ENCODE assay signal across 10 cellular contexts in the genomic region with DNA sequence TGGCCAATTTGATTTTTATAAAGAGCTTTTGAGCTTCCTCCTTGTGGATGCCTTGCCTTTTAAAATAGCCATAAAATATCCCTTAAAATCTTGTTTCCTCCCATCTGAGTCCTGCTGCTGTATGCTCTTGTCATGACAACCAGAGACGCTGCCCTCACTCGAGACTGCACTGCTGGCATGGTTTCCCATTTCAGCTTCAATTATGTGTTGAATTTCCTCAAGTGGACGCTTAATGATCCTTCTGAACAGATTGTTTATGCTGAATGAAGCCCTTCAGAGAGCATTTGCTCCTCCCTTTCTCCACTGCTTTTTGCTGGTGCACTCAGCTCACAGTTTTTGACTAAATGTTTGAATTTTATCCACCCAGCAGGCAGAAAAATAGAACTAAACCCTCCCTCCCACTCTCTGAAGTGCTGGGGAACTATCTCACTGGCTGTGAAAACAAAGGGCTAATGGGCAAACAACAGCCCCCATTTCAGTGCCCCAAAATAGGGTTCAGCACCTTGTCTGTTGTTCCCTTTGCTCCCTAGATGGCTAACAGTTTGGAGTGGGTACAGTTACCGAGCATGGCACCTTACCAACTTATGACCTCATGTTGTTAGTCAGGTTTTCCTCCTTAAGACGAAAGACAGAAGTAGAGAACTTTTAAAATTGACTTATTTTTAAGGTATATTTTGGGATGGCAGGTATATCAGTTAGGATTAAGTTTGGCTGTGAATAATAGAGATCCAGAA. TPM values are rescaled to one million over a fixed set of nuclear protein-coding genes. Genes with fewer than 3 reads are reported as not detected.
DNase-seq lines count a peak whose midpoint lies in the region; ATAC-seq and TF ChIP-seq lines count a peak whose summit lies in the region.
"Had no signal": no experiment of that assay in that cellular context is flagged by ENCODE, and none has a peak within 500 bp of the region (broad histone marks: within the 10 kb centered on the region; RNA-seq: fewer than 3 reads in every experiment).

No MANE protein-coding gene starts in this region.

- no peak for ATAC-seq in HG03354 (IDR thresholded peaks at IDR 0.05; ENCODE audit: poor library complexity, severe bottlenecking, unreplicated experiment)
- no peak for ATAC-seq in stimulated activated naive CD8-positive, alpha-beta T cell treated with anti-CD3 and anti-CD28 coated beads, Interleukin-15, amount 100 ng/mL, for 72 hours

- no peaks in the 10 kb centered on the region for H3K4me1 Mint-ChIP-seq in Calu3 (ENCODE audit: low read depth, unreplicated experiment)
- peaks cover 16% of the 10 kb centered on the region for H3K4me1 Mint-ChIP-seq in mesothelial cell of epicardium
- H3K4me1 Mint-ChIP-seq in stimulated activated naive CD8-positive, alpha-beta T cell treated with anti-CD3 and anti-CD28 coated beads, Interleukin-15, amount 100 ng/mL, for 72 hours = no peaks in the 10 kb centered on the region

- intact Hi-C loops in Calu3 (cut with micrococcal nuclease; ENCODE audit: unreplicated experiment) = no loop called here

- H3K9me3 Mint-ChIP-seq in Calu3 (ENCODE audit: low read depth, unreplicated experiment) (no peaks in the 10 kb centered on the region), mesothelial cell of epicardium (no peaks in the 10 kb centered on the region)
- H3K9me3 Mint-ChIP-seq in stimulated activated naive CD8-positive, alpha-beta T cell treated with anti-CD3 and anti-CD28 coated beads, Interleukin-15, amount 100 ng/mL, for 72 hours = no peaks in the 10 kb centered on the region
- H3K9me3 Mint-ChIP-seq: CD4-positive, alpha-beta memory T cell had no signal

- H3K4me3 Mint-ChIP-seq in Calu3 (ENCODE audit: low read depth, unreplicated experiment) = no peak overlapping the region
- H3K4me3 Mint-ChIP-seq in mesothelial cell of epicardium = no peak overlapping the region
- H3K4me3 Mint-ChIP-seq in stimulated activated naive CD8-positive, alpha-beta T cell treated with anti-CD3 and anti-CD28 coated beads, Interleukin-15, amount 100 ng/mL, for 72 hours = no peak overlapping the region
- H3K4me3 Mint-ChIP-seq: CD4-positive, alpha-beta memory T cell had no signal

- CTCF ChIA-PET in Calu3 (lab: Charles Lee) = interaction anchor here (0.6 kb wide), 1 partner anchor 164 kb away, joined by 3 read pairs; no protein-coding TSS in a partner anchor

- H3K27ac Mint-ChIP-seq in Calu3 (ENCODE audit: unreplicated experiment) = peak overlapping the region; percentile 17
- peak overlapping the region; percentile 88 for H3K27ac Mint-ChIP-seq in mesothelial cell of epicardium
- H3K27ac Mint-ChIP-seq in stimulated activated naive CD8-positive, alpha-beta T cell treated with anti-CD3 and anti-CD28 coated beads, Interleukin-15, amount 100 ng/mL, for 72 hours = no peak overlapping the region

- DNase-seq in Calu3 (no peak), NCI-H187 (lab: John Stamatoyannopoulos, UW) (peak; percentile 81 to 83), astrocyte of the hippocampus (ENCODE audit: low read depth, low spot score) (peak; percentile 78), mesothelial cell of epicardium (ENCODE audit: low spot score in 2 of 2, unreplicated experiment in 2 of 2) (no peak), cortex of kidney (lab: John Stamatoyannopoulos, UW) (no peak), A172 (ENCODE audit: low spot score) (no peak)
- DNase-seq in stimulated activated naive CD8-positive, alpha-beta T cell treated with anti-CD3 and anti-CD28 coated beads, Interleukin-15, amount 100 ng/mL, for 72 hours = no peak
- DNase-seq: CD4-positive, alpha-beta memory T cell; WERI-Rb-1 had no signal

- no peak for TF ChIP-seq CTCF in Calu3 (IDR thresholded peaks at IDR 0.05; ENCODE audit: unreplicated experiment)
- no peak for TF ChIP-seq CTCF in mesothelial cell of epicardium (IDR thresholded peaks at IDR 0.05; ENCODE audit: unreplicated experiment)

- peaks cover 8% of the 10 kb centered on the region for H3K36me3 Mint-ChIP-seq in Calu3 (ENCODE audit: insufficient read depth, unreplicated experiment)
- peaks cover 7% of the 10 kb centered on the region for H3K36me3 Mint-ChIP-seq in mesothelial cell of epicardium

- H3K27me3 Mint-ChIP-seq in Calu3 (ENCODE audit: unreplicated experiment) (no peaks in the 10 kb centered on the region), mesothelial cell of epicardium (ENCODE audit: low read depth) (no peaks in the 10 kb centered on the region)
- H3K27me3 Mint-ChIP-seq in stimulated activated naive CD8-positive, alpha-beta T cell treated with anti-CD3 and anti-CD28 coated beads, Interleukin-15, amount 100 ng/mL, for 72 hours = no peaks in the 10 kb centered on the region
- H3K27me3 Mint-ChIP-seq: CD4-positive, alpha-beta memory T cell had no signal

- BruUV-seq in Calu3 (replicated peaks; lab: Mats Ljungman, UMichigan) = no TSS peak

RNA-seq across cellular contexts. Expression of gene RNF8, which starts 45.5 kb away (rescaled TPM):
- total RNA-seq in Calu3 (2022) = 16.8 and 17.1 TPM in 2 replicates
- 22.6 to 27.0 TPM (median 25.2 TPM) in 3 replicates for total RNA-seq in mesothelial cell of epicardium
- total RNA-seq in A172 (2014; rRNA removed; shearing (Covaris generic)) = 35.7 and 40.2 TPM in 2 replicates

RNA-seq across cellular contexts. Expression of gene TMEM217, which starts 50.3 kb away (rescaled TPM):
- 0.99 and 1.5 TPM in 2 replicates for total RNA-seq in Calu3 (2022)
- total RNA-seq in mesothelial cell of epicardium = 1.5 to 2.7 TPM (median 2.0 TPM) in 3 replicates
- total RNA-seq in A172 (2014; rRNA removed; shearing (Covaris generic)) = 0.12 and 3.2 TPM in 2 replicates

RNA-seq across cellular contexts. Expression of gene TBC1D22B, which starts 50.7 kb away (rescaled TPM):
- total RNA-seq in Calu3 (2022) (14.6 and 14.8 TPM in 2 replicates), mesothelial cell of epicardium (14.8 to 15.2 TPM (median 15.1 TPM) in 3 replicates)
- total RNA-seq in A172 (2014; rRNA removed; shearing (Covaris generic)) = 3.4 and 4.2 TPM in 2 replicates

Comparison
In these comparisons a context has a peak if more than half of its experiments do, and no peak if none do; other contexts are left out.
1. DNase-seq: peak in NCI-H187 (2 of 2) and astrocyte of the hippocampus (single experiment); none in Calu3 (single experiment), mesothelial cell of epicardium (0 of 2), cortex of kidney (single experiment), stimulated activated naive CD8-positive, alpha-beta T cell treated with anti-CD3 and anti-CD28 coated beads, Interleukin-15, amount 100 ng/mL, for 72 hours (0 of 2) and A172 (single experiment).
2. H3K27ac Mint-ChIP-seq: peak in Calu3 (single experiment) and mesothelial cell of epicardium (single experiment); none in stimulated activated naive CD8-positive, alpha-beta T cell treated with anti-CD3 and anti-CD28 coated beads, Interleukin-15, amount 100 ng/mL, for 72 hours (0 of 2).